In the genomic region with DNA sequence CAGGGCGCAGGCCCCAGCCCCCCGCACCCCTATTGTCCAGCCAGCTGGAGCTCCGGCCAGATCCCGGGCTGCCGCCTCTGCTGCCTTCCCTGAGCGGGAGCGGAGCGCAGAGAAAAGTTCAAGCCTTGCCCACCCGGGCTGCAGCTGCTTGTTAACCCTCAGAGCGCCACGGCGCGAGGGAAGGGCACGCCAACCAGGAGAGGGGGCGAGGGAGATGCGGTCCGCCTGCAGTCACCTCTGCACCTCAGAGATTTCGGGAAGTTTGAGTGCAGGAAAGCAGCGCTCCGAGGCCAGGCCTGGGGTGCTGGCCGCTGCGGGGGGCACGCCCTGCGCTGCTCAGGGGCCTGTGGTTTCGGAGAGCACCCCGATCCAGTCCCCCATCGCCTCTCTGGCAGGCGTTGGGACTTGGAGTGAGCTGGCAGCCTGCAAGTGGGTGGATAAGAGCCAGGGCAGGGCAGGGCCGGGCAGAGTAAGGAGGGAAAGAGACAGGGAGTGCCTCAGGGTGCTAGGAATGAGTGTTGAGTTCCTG, we compare ENCODE assay signal across 10 cellular contexts. TPM values are rescaled to one million over a fixed set of nuclear protein-coding genes. Genes with fewer than 3 reads are reported as not detected.
DNase-seq lines count a peak whose midpoint lies in the region; ATAC-seq and TF ChIP-seq lines count a peak whose summit lies in the region.
"Had no signal": no experiment of that assay in that cellular context is flagged by ENCODE, and none has a peak within 500 bp of the region (broad histone marks: within the 10 kb centered on the region; RNA-seq: fewer than 3 reads in every experiment).

No MANE protein-coding gene starts in this region.

- no peaks in the 10 kb centered on the region for H3K36me3 ChIP-seq in esophagus (ENCODE audit: control insufficient read depth in 2 of 2, insufficient read depth in 2 of 2, low read length in 1 of 2)
- no peaks in the 10 kb centered on the region for H3K36me3 ChIP-seq in mucosa of descending colon (ENCODE audit: low read depth)
- H3K36me3 ChIP-seq in aorta (ENCODE audit: control insufficient read depth in 1 of 2, insufficient read depth in 2 of 2, low read length in 1 of 2) = no peaks in the 10 kb centered on the region
- H3K36me3 ChIP-seq in BE2C = no peaks in the 10 kb centered on the region
- H3K36me3 ChIP-seq: BLaER1 had no signal

- H3K4me3 ChIP-seq in esophagus (ENCODE audit: low read depth in 1 of 2, low read length in 2 of 2) (peak overlapping the region; percentile 40 to 43), mucosa of descending colon (no peak overlapping the region), aorta (ENCODE audit: low read length in 2 of 2) (peak overlapping the region; percentile 86), BE2C (ENCODE audit: low read depth, low read length) (no peak overlapping the region)
- H3K4me3 ChIP-seq: BLaER1 had no signal

- peaks cover 0 to 4% of the 10 kb centered on the region in 2 donors for H3K9me3 ChIP-seq in esophagus (ENCODE audit: control insufficient read depth in 2 of 2, insufficient read depth in 1 of 2, low read depth in 1 of 2, low read length in 1 of 2)
- no peaks in the 10 kb centered on the region for H3K9me3 ChIP-seq in mucosa of descending colon
- no peaks in the 10 kb centered on the region for H3K9me3 ChIP-seq in aorta (ENCODE audit: control insufficient read depth, low read length)
- H3K9me3 ChIP-seq in BE2C = peaks cover under 1% of the 10 kb centered on the region; the same call in 1 of the 2 replicates
- H3K9me3 ChIP-seq: BLaER1 had no signal

- H3K27me3 ChIP-seq in esophagus (ENCODE audit: control insufficient read depth in 1 of 2, insufficient read depth in 2 of 2, low read length in 2 of 2) = peaks cover 0 to 4% of the 10 kb centered on the region in 2 donors
- H3K27me3 ChIP-seq in aorta (ENCODE audit: control insufficient read depth in 1 of 2, insufficient read depth in 2 of 2, low read length in 1 of 2) = no peaks in the 10 kb centered on the region
- H3K27me3 ChIP-seq in BE2C = no peaks in the 10 kb centered on the region
- H3K27me3 ChIP-seq: BLaER1 had no signal

- H3K4me1 ChIP-seq in esophagus (ENCODE audit: control insufficient read depth in 2 of 2, insufficient read depth in 2 of 2, low read length in 1 of 2) = peaks cover 0 to 11% of the 10 kb centered on the region in 2 donors
- H3K4me1 ChIP-seq in mucosa of descending colon (ENCODE audit: low read depth) = peaks cover 13% of the 10 kb centered on the region
- H3K4me1 ChIP-seq in aorta (ENCODE audit: control insufficient read depth in 1 of 2, insufficient read depth in 2 of 2, low read length in 2 of 2) = peaks cover 4 to 5% of the 10 kb centered on the region in 2 donors
- H3K4me1 ChIP-seq in BE2C = no peaks in the 10 kb centered on the region

- H3K27ac ChIP-seq in esophagus (ENCODE audit: low read depth in 2 of 2, low read length in 1 of 2) (peak overlapping the region in 1 of 2 donors; percentile 38), aorta (ENCODE audit: low read depth in 1 of 2, low read length in 2 of 2) (peak overlapping the region; percentile 15 to 45)
- H3K27ac ChIP-seq: BLaER1 had no signal

- TF ChIP-seq CTCF in mucosa of descending colon (IDR thresholded peaks at IDR 0.05) (no peak), BE2C (IDR thresholded peaks at IDR 0.05; ENCODE audit: low read depth, low read length) (no peak)

- 3 to 4% methylated on average over 29 of the region's 29 CpGs for WGBS in esophagus, 2 donors
- 1 to 2% methylated on average over 29 of the region's 29 CpGs for WGBS in aorta, 2 donors

- intact Hi-C loops in Right ventricle myocardium inferior (cut with DNase I) (loop anchor here (5.0 kb wide), 4 partner anchors 109 to 439 kb away; no protein-coding TSS in a partner anchor), cardiac septum (cut with DNase I) (loop anchor here (2.0 to 5.0 kb wide), 3 partner anchors 73 to 369 kb away; no protein-coding TSS in a partner anchor), mucosa of descending colon (cut with DNase I, micrococcal nuclease) (no loop called here), aorta (cut with DNase I) (loop anchor here in 1 of 2 donors (5.0 kb wide), 1 partner anchor 374 kb away; no protein-coding TSS in a partner anchor)

- ATAC-seq in Right ventricle myocardium inferior (peak; percentile 48), mucosa of descending colon (peak; percentile 69), aorta (ENCODE audit: low FRiP score) (peak; percentile 56)

- DNase-seq in Right ventricle myocardium inferior (ENCODE audit: missing footprints) (no peak), cardiac septum (ENCODE audit: low spot score) (no peak), mucosa of descending colon (peak in 2 of 3 donors; percentile 36 to 48), aorta (peak; percentile 63 to 81), BE2C (no peak), amniotic stem cell (lab: John Stamatoyannopoulos, UW) (no peak), SIG-M5 (lab: John Stamatoyannopoulos, UW) (no peak)
- DNase-seq: activated CD4-positive, alpha-beta T cell treated with anti-CD3 and anti-CD28 coated beads, Interleukin-2, amount 50 U/mL, for 48 hours had no signal

RNA-seq across cellular contexts. Expression of a gene that starts 1.1 kb away (rescaled TPM):
- total RNA-seq in Right ventricle myocardium inferior = 173 TPM
- total RNA-seq in cardiac septum = 108 TPM
- 1 to 10 TPM; 1.3 to 4.3 TPM for polyA plus RNA-seq in esophagus
- 10 to 100 TPM in 1 of 3 donors, 1 to 10 TPM in 2; 4.9 to 11.2 (median 9.8) TPM for total RNA-seq in mucosa of descending colon
- total RNA-seq in aorta = 100 to 1,000 TPM; 159 to 265 TPM
- polyA plus RNA-seq in aorta = 100 to 1,000 TPM in 1 of 2 donors, 10 to 100 TPM in 1; 58.9 to 157 TPM
- polyA plus RNA-seq in BE2C (2012; ENCODE audit: insufficient read depth, insufficient read length, low read depth) = 0.40 TPM

Comparison
In these comparisons a context has a peak if more than half of its experiments do, and no peak if none do; other contexts are left out.
1. DNase-seq: peak in mucosa of descending colon (2 of 3) and aorta (2 of 2); none in Right ventricle myocardium inferior (single experiment), cardiac septum (single experiment), BE2C (single experiment), amniotic stem cell (single experiment) and SIG-M5 (single experiment).
2. H3K4me3 ChIP-seq: peak in esophagus (2 of 2) and aorta (2 of 2); none in mucosa of descending colon (single experiment) and BE2C (single experiment).
3. intact Hi-C loops: an anchor here in Right ventricle myocardium inferior (5.0 kb wide) and cardiac septum (2.0 to 5.0 kb wide); none called in mucosa of descending colon.
4. Peak in every context shown above with its lines, with median percentiles within 50 percentile points of each other: ATAC-seq.